In the genomic region with DNA sequence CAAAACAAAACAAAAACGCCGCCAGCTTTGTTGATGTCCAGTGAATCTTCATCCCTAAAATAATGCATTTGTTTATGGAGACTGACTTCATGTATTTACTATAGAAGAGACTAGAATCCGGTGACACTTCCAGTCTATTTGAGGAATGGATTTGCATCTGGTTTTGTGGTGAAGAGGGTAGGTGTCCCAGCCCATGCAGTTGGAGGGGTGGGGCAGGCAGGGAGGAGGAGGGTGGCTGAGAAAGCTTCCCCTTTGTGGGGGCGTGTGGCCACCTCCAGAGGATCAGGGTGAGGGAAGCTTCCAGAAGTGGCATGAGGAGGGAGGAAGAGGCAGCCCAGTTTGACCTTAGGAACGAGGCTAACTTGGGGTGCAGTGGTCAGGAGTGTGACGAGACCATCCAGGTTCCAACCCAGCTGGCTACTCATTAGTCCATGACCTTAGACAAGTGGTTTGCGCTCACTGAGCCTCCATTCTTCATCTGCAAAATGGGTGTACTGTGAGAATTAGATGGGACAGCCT, we compare ENCODE assay signal across 9 cellular contexts.
DNase-seq lines count a peak whose midpoint lies in the region; ATAC-seq and TF ChIP-seq lines count a peak whose summit lies in the region.
"Had no signal": no experiment of that assay in that cellular context is flagged by ENCODE, and none has a peak within 500 bp of the region (broad histone marks: within the 10 kb centered on the region; RNA-seq: fewer than 3 reads in every experiment).

No MANE protein-coding gene starts in this region.

- H3K9me3 ChIP-seq in heart right ventricle (no peaks in the 10 kb centered on the region), HAP-1 (no peaks in the 10 kb centered on the region)
- H3K9me3 ChIP-seq: tibial artery had no signal

- in situ Hi-C loops in HAP-1 (cut with MboI; ENCODE audit: low sequenced_read_pairs), result no loop called here

- H3K4me3 ChIP-seq in heart right ventricle (no peak overlapping the region), HAP-1 (no peak overlapping the region)
- H3K4me3 ChIP-seq: tibial artery had no signal

- H3K27ac ChIP-seq in heart right ventricle, result peak overlapping the region in 6 of 10 donors; percentile 35 to 77 (median 62)
- H3K27ac ChIP-seq: tibial artery had no signal

- intact Hi-C loops in heart right ventricle (cut with DNase I), result no loop called here
- intact Hi-C loops in cardiac septum (cut with DNase I), result no loop called here

- H3K4me1 ChIP-seq in heart right ventricle (peaks cover 0 to 72% (median 53%) of the 10 kb centered on the region in 9 donors), HAP-1 (no peaks in the 10 kb centered on the region)

- ATAC-seq in heart right ventricle (peak in 2 of 8 donors; percentile 7 to 38), HG03521 (IDR thresholded peaks at IDR 0.05; ENCODE audit: unreplicated experiment) (peak; percentile 59)

- H3K27me3 ChIP-seq in heart right ventricle (no peaks in the 10 kb centered on the region), HAP-1 (ENCODE audit: low read depth) (no peaks in the 10 kb centered on the region)
- H3K27me3 ChIP-seq: tibial artery had no signal

- WGBS in heart right ventricle, 2 donors, result 79 to 85% methylated on average over 7 of the region's 7 CpGs

- H3K27ac Mint-ChIP-seq in endothelial cell (ENCODE audit: unreplicated experiment), result peak overlapping the region; percentile 88

- DNase-seq in heart right ventricle (no peak), cardiac septum (ENCODE audit: low spot score) (no peak), endothelial cell (ENCODE audit: low spot score) (no peak), ecto neural progenitor cell (ENCODE audit: low spot score) (no peak), NCI-H2171 (lab: John Stamatoyannopoulos, UW) (no peak), NCI-H82 treated with DMSO at 0.1 percent for 48 hours (lab: John Stamatoyannopoulos, UW; ENCODE audit: unreplicated experiment) (no peak), HAP-1 (ENCODE audit: low spot score in 2 of 2) (no peak)

- TF ChIP-seq CTCF in heart right ventricle (IDR thresholded peaks at IDR 0.05) (no peak), endothelial cell (IDR thresholded peaks at IDR 0.05; ENCODE audit: unreplicated experiment) (no peak)

- H3K4me3 Mint-ChIP-seq in endothelial cell (ENCODE audit: unreplicated experiment), result peak overlapping the region; percentile 53

- H3K27me3 Mint-ChIP-seq in endothelial cell (ENCODE audit: unreplicated experiment), result peaks cover 16% of the 10 kb centered on the region

- H3K4me1 Mint-ChIP-seq in endothelial cell (ENCODE audit: unreplicated experiment), result peaks cover 50% of the 10 kb centered on the region

- H3K36me3 ChIP-seq in heart right ventricle, result peaks cover 0 to 4% (median 0%) of the 10 kb centered on the region in 9 donors
- no peaks in the 10 kb centered on the region for H3K36me3 ChIP-seq in HAP-1 (replicated peaks)
- H3K36me3 ChIP-seq: tibial artery had no signal

- no peaks in the 10 kb centered on the region for H3K9me3 Mint-ChIP-seq in endothelial cell (ENCODE audit: unreplicated experiment)

- H3K36me3 Mint-ChIP-seq in endothelial cell (ENCODE audit: low read depth, unreplicated experiment), result peaks cover 24% of the 10 kb centered on the region
